In genomic region chr10:117375360-117376147, GRCh38 we compare ENCODE assay signal across 8 cellular contexts. TPM values are rescaled to one million over a fixed set of nuclear protein-coding genes. Genes with fewer than 3 reads are reported as not detected.
A peak's percentile ranks its signal among the peaks of the same experiment; 100 is the strongest.
DNase-seq lines count a peak whose midpoint lies in the region; ATAC-seq, FAIRE-seq and TF ChIP-seq lines count a peak whose summit lies in the region.

Gene PDZD8 (minus strand): TSS chr10:117375440. CDS start chr10:117375227, 213 bp downstream.

- H3K27ac ChIP-seq in hepatocyte = peak within 1 kb of the TSS; percentile 98

- H3K9me3 ChIP-seq in hepatocyte (ENCODE audit: low read depth) = no peaks in the 10 kb centered on the region

- H3K9me2 ChIP-seq in hepatocyte (replicated peaks; ENCODE audit: insufficient read depth) = no peaks in the 10 kb centered on the region

- peak within 1 kb of the TSS; percentile 83 for H3K4me3 ChIP-seq in hepatocyte

- H4K20me1 ChIP-seq in hepatocyte (ENCODE audit: insufficient read depth, poor library complexity, severe bottlenecking) = peaks cover 39% of the 10 kb centered on the region

- under 1% methylated on average over 95 of the region's 103 CpGs for WGBS in hepatocyte (ENCODE audit: low lambda C conversion rate, missing lambda C conversion rate)

- peak within 1 kb of the TSS; percentile 94 for H2AFZ ChIP-seq in hepatocyte

- H3K79me2 ChIP-seq in hepatocyte = peaks cover 45% of the 10 kb centered on the region

- DNase-seq in NCI-H2029 treated with DMSO at 0.1 percent for 48 hours (lab: John Stamatoyannopoulos, UW) (peak; percentile 15), T1000 (lab: John Stamatoyannopoulos, UW) (peak; percentile 91), astrocyte of the hippocampus (ENCODE audit: low read depth, low spot score) (peak; percentile 99), hepatocyte (ENCODE audit: low spot score) (peak; percentile 98), retina (peak; percentile 99), D721Med (ENCODE audit: insufficient read length, low spot score) (no peak)

- no peak for FAIRE-seq in D721Med (lab: Jason Lieb, UNC)

- H3K4me1 ChIP-seq in hepatocyte (ENCODE audit: insufficient read depth) = peaks cover 20% of the 10 kb centered on the region

- no peak for TF ChIP-seq CTCF in hepatocyte (IDR thresholded peaks at IDR 0.05; ENCODE audit: poor library complexity)
- no peak for TF ChIP-seq CTCF in D721Med (IDR thresholded peaks at IDR 0.05; ENCODE audit: insufficient read depth, missing control alignments)

- peak; percentile 42 for ATAC-seq in GM18508 (IDR thresholded peaks at IDR 0.05; ENCODE audit: insufficient read depth, unreplicated experiment)
- ATAC-seq in HG02970 (IDR thresholded peaks at IDR 0.05; ENCODE audit: low FRiP score, unreplicated experiment) = peak; percentile 88

- H3K4me2 ChIP-seq in hepatocyte = peak within 1 kb of the TSS; percentile 95

- peaks cover 8% of the 10 kb centered on the region for H3K27me3 ChIP-seq in hepatocyte

- no peaks in the 10 kb centered on the region for H3K36me3 ChIP-seq in hepatocyte (replicated peaks; ENCODE audit: insufficient read depth, low read depth)

RNA-seq across cellular contexts. Expression of gene PDZD8, which starts in this region (rescaled TPM):
- total RNA-seq in hepatocyte = 45.6 and 77.2 TPM in 2 replicates
- 10.5 and 12.9 TPM in 2 replicates for polyA plus RNA-seq in hepatocyte
